ENCODE assay signal across 8 cellular contexts in the genomic region with DNA sequence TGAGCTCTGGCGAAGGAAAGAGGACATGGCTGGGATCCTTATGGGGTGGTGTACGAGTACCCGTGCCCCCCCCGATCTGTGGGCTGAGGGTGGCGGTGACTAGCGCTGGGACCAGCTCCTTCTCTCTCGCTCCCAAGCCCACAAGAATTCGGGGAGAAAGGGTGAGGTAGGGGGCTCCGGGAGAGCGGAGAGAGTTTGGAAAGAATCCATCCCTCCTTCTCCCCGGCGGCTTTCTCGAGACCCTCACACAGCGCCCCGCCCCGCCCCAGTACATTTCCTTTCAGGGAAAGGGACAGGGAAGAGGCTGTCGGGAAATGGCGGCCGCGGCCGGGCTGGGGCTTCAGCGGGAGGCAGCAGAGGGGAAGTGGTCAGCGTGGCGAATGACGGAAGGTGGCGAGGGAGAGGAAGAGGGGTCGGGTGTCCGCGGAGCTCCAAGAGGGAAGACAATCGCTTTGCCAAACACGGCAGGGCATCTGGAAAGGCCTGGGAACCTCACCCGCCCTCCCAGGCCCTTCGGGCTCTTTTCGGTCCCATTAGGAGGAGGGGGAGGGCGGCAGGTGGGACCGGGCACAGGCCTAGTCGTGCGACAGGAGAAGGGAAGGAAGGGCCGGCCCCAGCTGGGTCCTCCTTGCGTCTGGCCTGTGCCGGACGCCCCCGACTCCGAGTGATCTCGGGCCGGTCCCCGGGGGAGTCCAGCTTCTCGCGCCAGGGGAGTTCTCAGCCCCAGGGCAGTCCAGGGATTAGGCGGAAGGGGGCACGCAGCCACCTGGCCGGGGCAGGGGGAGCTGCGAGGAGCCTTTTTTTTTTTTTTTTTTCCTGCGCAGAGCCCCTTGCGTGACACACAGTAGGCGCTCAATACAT. TPM values are rescaled to one million over a fixed set of nuclear protein-coding genes. Genes with fewer than 3 reads are reported as not detected.
A peak's percentile ranks its signal among the peaks of the same experiment; 100 is the strongest.
DNase-seq lines count a peak whose midpoint lies in the region; ATAC-seq, FAIRE-seq and TF ChIP-seq lines count a peak whose summit lies in the region.

No MANE protein-coding gene starts in this region.

- FAIRE-seq in GM12878 (lab: Jason Lieb, UNC), result no peak

- H3K4me2 ChIP-seq in GM12878 (ENCODE audit: control insufficient read depth, insufficient read depth), result peak overlapping the region; percentile 72

- H3K9me3 ChIP-seq in SJCRH30 (replicated peaks) (no peaks in the 10 kb centered on the region), GM12878 (replicated peaks; ENCODE audit: control insufficient read depth, insufficient read depth, low read length) (no peaks in the 10 kb centered on the region), iPS DF 6.9 (ENCODE audit: control insufficient read depth, insufficient read depth, low read length) (no peaks in the 10 kb centered on the region)

- H3K27ac ChIP-seq in SJCRH30 (peak overlapping the region; percentile 93), GM12878 (ENCODE audit: control insufficient read depth, insufficient read depth) (peak overlapping the region; percentile 63), iPS DF 6.9 (ENCODE audit: low read length) (no peak overlapping the region)

- no peaks in the 10 kb centered on the region for H3K4me1 ChIP-seq in SJCRH30
- H3K4me1 ChIP-seq in GM12878 (ENCODE audit: control insufficient read depth, insufficient read depth, low read length), result peaks cover 10% of the 10 kb centered on the region
- peaks cover 2% of the 10 kb centered on the region; the same call in 1 of the 2 replicates for H3K4me1 ChIP-seq in iPS DF 6.9 (ENCODE audit: control insufficient read depth, insufficient read depth, low read length)

- H3K36me3 ChIP-seq in SJCRH30 (0 out of 2 replicates have a peak, but pooled peaks cover 2% of the 10 kb centered on the region), GM12878 (ENCODE audit: control insufficient read depth in 2 of 2, insufficient read depth in 2 of 2, low read length in 1 of 2) (no peaks in the 10 kb centered on the region), iPS DF 6.9 (ENCODE audit: control insufficient read depth, insufficient read depth, low read length) (no peaks in the 10 kb centered on the region)

- ATAC-seq in HG03039 (IDR thresholded peaks at IDR 0.05; ENCODE audit: unreplicated experiment), result peak; percentile 44
- ATAC-seq in GM12878, result peak; percentile 60
- peak; percentile 82 for ATAC-seq in sciatic nerve

- WGBS in GM12878 (ENCODE audit: insufficient coverage, insufficient replicate concordance, low lambda C conversion rate, missing lambda C conversion rate), result 24% methylated on average over 41 of the region's 56 CpGs
- no CpG with 5 or more reads among the region's 56 CpGs for WGBS in iPS DF 6.9 (ENCODE audit: insufficient coverage, insufficient read length)

- no peaks in the 10 kb centered on the region; the same call in 1 of the 2 replicates for H3K79me2 ChIP-seq in GM12878 (ENCODE audit: control insufficient read depth, insufficient read depth, low read length)

- CTCF ChIA-PET in GM12878 (lab: Yijun Ruan, JAX), result interaction anchor here (1.2 to 3.9 kb wide), 7 partner anchors 9 to 385 kb away, joined by 4 to 13 read pairs (median 5); no protein-coding TSS in a partner anchor

- no peak for TF ChIP-seq EP300 in GM12878 (IDR thresholded peaks at IDR 0.05; ENCODE audit: borderline replicate concordance in 1 of 2, control insufficient read depth in 1 of 2, low read depth in 2 of 2, low read length in 2 of 2)

- no peak for TF ChIP-seq RAD21 in GM12878 (IDR thresholded peaks at IDR 0.05; ENCODE audit: insufficient read depth, low read depth, low read length)

- no TSS peak for BruUV-seq in GM12878 (replicated peaks; lab: Mats Ljungman, UMichigan)

- peak; percentile 68 for DNase-seq in NCI-H748 (lab: John Stamatoyannopoulos, UW; ENCODE audit: unreplicated experiment)
- DNase-seq in NCI-H748 treated with DMSO at 0.1 percent for 48 hours (lab: John Stamatoyannopoulos, UW), result no peak
- DNase-seq in SJCRH30, result peak; percentile 81 to 83
- no peak for DNase-seq in GM12878 (ENCODE audit: low read depth, low spot score)
- no peak for DNase-seq in iPS DF 6.9 (ENCODE audit: low read depth, low spot score)
- DNase-seq in sciatic nerve (ENCODE audit: low spot score), result peak; percentile 82
- DNase-seq in GM19238 (ENCODE audit: insufficient read length, low spot score), result no peak

- POLR2A ChIA-PET in GM12878 (lab: Charles Lee), result interaction anchor here (0.5 to 1.5 kb wide), 7 partner anchors 24 to 1837 kb away, joined by 3 to 6 read pairs (median 4); partner anchors contain the start of genes TCEAL8 and TIMM8A

- RAD21 ChIA-PET in GM12878 (lab: Charles Lee; ENCODE audit: unreplicated experiment), result interaction anchor here (1.2 to 1.7 kb wide), 4 partner anchors 178 to 1181 kb away, joined by 3 to 5 read pairs (median 4); no protein-coding TSS in a partner anchor

- no peak for TF ChIP-seq CTCF in GM12878 (IDR thresholded peaks at IDR 0.05 in 2 of 3, conservative IDR thresholded peaks at IDR 0.05 in 1 of 3; ENCODE audit: control insufficient read depth in 2 of 3, extremely low read depth in 1 of 3, insufficient read depth in 1 of 3, low read depth in 3 of 3, low read length in 3 of 3)

- in situ Hi-C loops in GM12878 (cut with MboI), result loop anchor here (5.0 kb wide), 2 partner anchors 174 to 379 kb away; no protein-coding TSS in a partner anchor

- SMC1A ChIA-PET in GM12878 (lab: Charles Lee; ENCODE audit: uncharacterized antibody, unreplicated experiment), result interaction anchor here (1.0 to 2.1 kb wide), 6 partner anchors 8 to 587 kb away, joined by 3 to 5 read pairs (median 4); partner anchors contain the start of gene RPL36A

- H3K27me3 ChIP-seq in SJCRH30 (no peaks in the 10 kb centered on the region), GM12878 (replicated peaks in 1 of 2; ENCODE audit: control insufficient read depth in 2 of 2, insufficient read depth in 2 of 2, low read length in 1 of 2) (no peaks in the 10 kb centered on the region), iPS DF 6.9 (ENCODE audit: control insufficient read depth, insufficient read depth, low read length) (no peaks in the 10 kb centered on the region)

- peak overlapping the region; percentile 84 for H3K4me3 ChIP-seq in SJCRH30
- H3K4me3 ChIP-seq in GM12878, result peak overlapping the region; percentile 71
- peak overlapping the region; percentile 51; the same call in 1 of the 2 replicates for H3K4me3 ChIP-seq in iPS DF 6.9 (ENCODE audit: low read length)

- H4K20me1 ChIP-seq in GM12878 (ENCODE audit: control insufficient read depth, insufficient read depth), result no peaks in the 10 kb centered on the region

- peak overlapping the region; percentile 82 for H2AFZ ChIP-seq in GM12878 (ENCODE audit: control insufficient read depth, low read depth, low read length)

- intact Hi-C loops in GM12878 (cut with micrococcal nuclease; ENCODE audit: unreplicated experiment) (loop anchor here (5.0 kb wide), 2 partner anchors 179 to 199 kb away; partner anchors contain the start of gene ARMCX6), sciatic nerve (cut with DNase I) (no loop called here)

- H3K9ac ChIP-seq in GM12878 (ENCODE audit: control insufficient read depth, insufficient read depth, low read length), result peak overlapping the region; percentile 77

- peak; percentile 57; the same call in 1 of the 2 replicates for TF ChIP-seq POLR2A in GM12878 (IDR thresholded peaks at IDR 0.05; ENCODE audit: low read depth, low read length)

RNA-seq across cellular contexts. Expression of gene HNRNPH2, which starts 10.2 kb away (rescaled TPM):
- total RNA-seq in SJCRH30 (2014; rRNA removed; shearing (Covaris generic)), result 82.4 and 83.3 TPM in 2 replicates
- total RNA-seq in GM12878 (2013; cell fraction: nucleolus; rRNA removed), result 8.2 and 10.3 TPM in 2 replicates
- total RNA-seq in GM12878 (2014; rRNA removed) (34.5 and 43.4 TPM in 2 replicates), GM12878 (2014; rRNA removed; fragmentation: Illumina TruSeq; extraction: Trizol) (67.0 and 69.1 TPM in 2 replicates), GM12878 (2021) (42.4 and 42.8 TPM in 2 replicates), sciatic nerve (57.9 TPM)
- 33.7 TPM for polyA plus RNA-seq in GM12878 (2011; ENCODE audit: low read depth)
- polyA plus RNA-seq in GM12878 (2011; rRNA removed) (46.6 and 61.9 TPM in 2 replicates), GM12878 (2014; fragmentation: Illumina TruSeq; extraction: Trizol) (73.3 and 90.2 TPM in 2 replicates), GM12878 (2014; fragmentation: Nextera tagmentation; extraction: Ambion mirVana) (10 to 100 TPM; 55.7 to 90.8 TPM), GM12878 (2014; rRNA removed) (44.9 and 49.6 TPM in 2 replicates), GM12878 (2016; fragmentation: Nextera tagmentation; extraction: Ambion mirVana) (100 to 1,000 TPM in 1 of 2 experiments, 10 to 100 TPM in 1; 98.1 to 102 TPM)
- 15.3 and 19.3 TPM in 2 replicates for polyA plus RNA-seq in GM12878 (2011; cell fraction: cytosol; rRNA removed)
- 9.5 and 17.9 TPM in 2 replicates for polyA plus RNA-seq in GM12878 (2011; cell fraction: nucleus; rRNA removed)
- polyA plus RNA-seq in GM12878 (2012), result 42.8 and 43.5 TPM in 2 replicates
- polyA minus RNA-seq in GM12878 (2011; rRNA and poly(A)+ RNA removed), result 22.8 and 32.7 TPM in 2 replicates
- 8.2 and 9.3 TPM in 2 replicates for polyA minus RNA-seq in GM12878 (2011; cell fraction: cytosol; rRNA and poly(A)+ RNA removed)
- polyA minus RNA-seq in GM12878 (2011; cell fraction: nucleus; rRNA and poly(A)+ RNA removed), result 3.4 and 6.9 TPM in 2 replicates

RNA-seq across cellular contexts. Expression of gene GLA, which starts 10.5 kb away (rescaled TPM):
- total RNA-seq in SJCRH30 (2014; rRNA removed; shearing (Covaris generic)), result 55.9 and 58.5 TPM in 2 replicates
- total RNA-seq in GM12878 (2013; cell fraction: nucleolus; rRNA removed), result 16.7 and 18.1 TPM in 2 replicates
- total RNA-seq in GM12878 (2014; rRNA removed), result 23.3 and 23.8 TPM in 2 replicates
- 25.3 and 26.7 TPM in 2 replicates for total RNA-seq in GM12878 (2014; rRNA removed; fragmentation: Illumina TruSeq; extraction: Trizol)
- 24.4 and 25.0 TPM in 2 replicates for total RNA-seq in GM12878 (2021)
- 24.9 TPM for polyA plus RNA-seq in GM12878 (2011; ENCODE audit: low read depth)
- polyA plus RNA-seq in GM12878 (2011; rRNA removed), result 31.7 and 32.8 TPM in 2 replicates
- polyA plus RNA-seq in GM12878 (2011; cell fraction: cytosol; rRNA removed), result 20.5 and 22.7 TPM in 2 replicates
- 42.4 and 53.4 TPM in 2 replicates for polyA plus RNA-seq in GM12878 (2011; cell fraction: nucleus; rRNA removed)
- 17.1 and 23.4 TPM in 2 replicates for polyA plus RNA-seq in GM12878 (2012)
- polyA plus RNA-seq in GM12878 (2014; fragmentation: Illumina TruSeq; extraction: Trizol), result 29.2 and 34.1 TPM in 2 replicates
- 10 to 100 TPM; 39.2 to 66.4 TPM for polyA plus RNA-seq in GM12878 (2014; fragmentation: Nextera tagmentation; extraction: Ambion mirVana)
- 20.3 and 28.9 TPM in 2 replicates for polyA plus RNA-seq in GM12878 (2014; rRNA removed)
- 10 to 100 TPM; 26.8 to 29.8 TPM for polyA plus RNA-seq in GM12878 (2016; fragmentation: Nextera tagmentation; extraction: Ambion mirVana)
- 7.9 and 11.5 TPM in 2 replicates for polyA minus RNA-seq in GM12878 (2011; rRNA and poly(A)+ RNA removed)
- polyA minus RNA-seq in GM12878 (2011; cell fraction: cytosol; rRNA and poly(A)+ RNA removed), result 4.8 and 7.3 TPM in 2 replicates
- polyA minus RNA-seq in GM12878 (2011; cell fraction: nucleus; rRNA and poly(A)+ RNA removed), result 5.2 and 5.4 TPM in 2 replicates
- total RNA-seq in sciatic nerve, result 19.9 TPM

RNA-seq across cellular contexts. Expression of gene RPL36A, which starts 27.4 kb away (rescaled TPM):
- total RNA-seq in SJCRH30 (2014; rRNA removed; shearing (Covaris generic)), result 3,964 and 4,118 TPM in 2 replicates
- total RNA-seq in GM12878 (2013; cell fraction: nucleolus; rRNA removed), result 262 and 314 TPM in 2 replicates
- total RNA-seq in GM12878 (2014; rRNA removed), result 1,479 and 1,585 TPM in 2 replicates
- total RNA-seq in GM12878 (2014; rRNA removed; fragmentation: Illumina TruSeq; extraction: Trizol), result 3,614 and 3,813 TPM in 2 replicates
- total RNA-seq in GM12878 (2021), result 425 and 522 TPM in 2 replicates
- polyA plus RNA-seq in GM12878 (2011; ENCODE audit: low read depth), result 219 TPM
- 3,267 and 3,973 TPM in 2 replicates for polyA plus RNA-seq in GM12878 (2011; rRNA removed)
- 615 and 2,011 TPM in 2 replicates for polyA plus RNA-seq in GM12878 (2011; cell fraction: cytosol; rRNA removed)
- polyA plus RNA-seq in GM12878 (2011; cell fraction: nucleus; rRNA removed), result 664 and 927 TPM in 2 replicates
- polyA plus RNA-seq in GM12878 (2012), result 1,929 and 2,829 TPM in 2 replicates
- polyA plus RNA-seq in GM12878 (2014; fragmentation: Illumina TruSeq; extraction: Trizol), result 4,528 and 6,688 TPM in 2 replicates
- 1,000 to 10,000 TPM; 3,535 to 3,952 TPM for polyA plus RNA-seq in GM12878 (2014; fragmentation: Nextera tagmentation; extraction: Ambion mirVana)
- polyA plus RNA-seq in GM12878 (2014; rRNA removed), result 2,484 and 3,273 TPM in 2 replicates
- polyA plus RNA-seq in GM12878 (2016; fragmentation: Nextera tagmentation; extraction: Ambion mirVana), result 100 to 1,000 TPM; 771 to 830 TPM
- polyA minus RNA-seq in GM12878 (2011; rRNA and poly(A)+ RNA removed), result 153 and 443 TPM in 2 replicates
- 65.4 and 82.9 TPM in 2 replicates for polyA minus RNA-seq in GM12878 (2011; cell fraction: cytosol; rRNA and poly(A)+ RNA removed)
- polyA minus RNA-seq in GM12878 (2011; cell fraction: nucleus; rRNA and poly(A)+ RNA removed), result 56.8 and 89.8 TPM in 2 replicates
- total RNA-seq in sciatic nerve, result 172 TPM

RNA-seq across cellular contexts. Expression of gene BTK, which starts 32.2 kb away (rescaled TPM):
- total RNA-seq in SJCRH30 (2014; rRNA removed; shearing (Covaris generic)), result 0.05 TPM in 1 of 2 replicates, not detected in the other
- total RNA-seq in GM12878 (2013; cell fraction: nucleolus; rRNA removed), result 232 and 237 TPM in 2 replicates
- total RNA-seq in GM12878 (2014; rRNA removed) (69.0 and 79.8 TPM in 2 replicates), GM12878 (2014; rRNA removed; fragmentation: Illumina TruSeq; extraction: Trizol) (112 and 117 TPM in 2 replicates), GM12878 (2021) (96.3 and 99.5 TPM in 2 replicates), sciatic nerve (9.7 TPM)
- 81.3 TPM for polyA plus RNA-seq in GM12878 (2011; ENCODE audit: low read depth)
- polyA plus RNA-seq in GM12878 (2011; rRNA removed) (82.0 and 96.3 TPM in 2 replicates), GM12878 (2014; fragmentation: Illumina TruSeq; extraction: Trizol) (154 and 191 TPM in 2 replicates), GM12878 (2014; fragmentation: Nextera tagmentation; extraction: Ambion mirVana) (10 to 100 TPM; 24.0 to 94.5 TPM), GM12878 (2014; rRNA removed) (99.0 and 104 TPM in 2 replicates), GM12878 (2016; fragmentation: Nextera tagmentation; extraction: Ambion mirVana) (10 to 100 TPM; 81.9 to 83.3 TPM)
- 52.8 and 54.3 TPM in 2 replicates for polyA plus RNA-seq in GM12878 (2011; cell fraction: cytosol; rRNA removed)
- 101 and 126 TPM in 2 replicates for polyA plus RNA-seq in GM12878 (2011; cell fraction: nucleus; rRNA removed)
- polyA plus RNA-seq in GM12878 (2012), result 88.1 and 105 TPM in 2 replicates
- polyA minus RNA-seq in GM12878 (2011; rRNA and poly(A)+ RNA removed), result 42.1 and 46.4 TPM in 2 replicates
- polyA minus RNA-seq in GM12878 (2011; cell fraction: cytosol; rRNA and poly(A)+ RNA removed), result 16.4 and 20.7 TPM in 2 replicates
- 28.5 and 35.8 TPM in 2 replicates for polyA minus RNA-seq in GM12878 (2011; cell fraction: nucleus; rRNA and poly(A)+ RNA removed)

Comparison
In these comparisons a context has a peak if more than half of its experiments do, and no peak if none do; other contexts are left out.
1. DNase-seq: peak in NCI-H748 (single experiment), SJCRH30 (2 of 2) and sciatic nerve (single experiment); none in NCI-H748 treated with DMSO at 0.1 percent for 48 hours (single experiment), GM12878 (single experiment), iPS DF 6.9 (single experiment) and GM19238 (single experiment).
2. Peak in every context shown above with its lines, with median percentiles within 50 percentile points of each other: ATAC-seq and H3K4me3 ChIP-seq.